In genomic region chr4:154822775-154823174, GRCh38 we compare ENCODE assay signal across 1 cellular context.
TF ChIP-seq lines count a peak whose summit lies in the region.

No MANE protein-coding gene starts in this region.

TF ChIP-seq in HCT116, 20 proteins besides CTCF, POLR2A, EP300 and RAD21 (continued from another document):
- TF ChIP-seq, protein P1, sequence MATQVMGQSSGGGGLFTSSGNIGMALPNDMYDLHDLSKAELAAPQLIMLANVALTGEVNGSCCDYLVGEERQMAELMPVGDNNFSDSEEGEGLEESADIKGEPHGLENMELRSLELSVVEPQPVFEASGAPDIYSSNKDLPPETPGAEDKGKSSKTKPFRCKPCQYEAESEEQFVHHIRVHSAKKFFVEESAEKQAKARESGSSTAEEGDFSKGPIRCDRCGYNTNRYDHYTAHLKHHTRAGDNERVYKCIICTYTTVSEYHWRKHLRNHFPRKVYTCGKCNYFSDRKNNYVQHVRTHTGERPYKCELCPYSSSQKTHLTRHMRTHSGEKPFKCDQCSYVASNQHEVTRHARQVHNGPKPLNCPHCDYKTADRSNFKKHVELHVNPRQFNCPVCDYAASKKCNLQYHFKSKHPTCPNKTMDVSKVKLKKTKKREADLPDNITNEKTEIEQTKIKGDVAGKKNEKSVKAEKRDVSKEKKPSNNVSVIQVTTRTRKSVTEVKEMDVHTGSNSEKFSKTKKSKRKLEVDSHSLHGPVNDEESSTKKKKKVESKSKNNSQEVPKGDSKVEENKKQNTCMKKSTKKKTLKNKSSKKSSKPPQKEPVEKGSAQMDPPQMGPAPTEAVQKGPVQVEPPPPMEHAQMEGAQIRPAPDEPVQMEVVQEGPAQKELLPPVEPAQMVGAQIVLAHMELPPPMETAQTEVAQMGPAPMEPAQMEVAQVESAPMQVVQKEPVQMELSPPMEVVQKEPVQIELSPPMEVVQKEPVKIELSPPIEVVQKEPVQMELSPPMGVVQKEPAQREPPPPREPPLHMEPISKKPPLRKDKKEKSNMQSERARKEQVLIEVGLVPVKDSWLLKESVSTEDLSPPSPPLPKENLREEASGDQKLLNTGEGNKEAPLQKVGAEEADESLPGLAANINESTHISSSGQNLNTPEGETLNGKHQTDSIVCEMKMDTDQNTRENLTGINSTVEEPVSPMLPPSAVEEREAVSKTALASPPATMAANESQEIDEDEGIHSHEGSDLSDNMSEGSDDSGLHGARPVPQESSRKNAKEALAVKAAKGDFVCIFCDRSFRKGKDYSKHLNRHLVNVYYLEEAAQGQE (IDR thresholded peaks at IDR 0.05; ENCODE audit: low read depth): no peak
- no peak for TF ChIP-seq EZH2 (IDR thresholded peaks at IDR 0.05)
- TF ChIP-seq ZFX (IDR thresholded peaks at IDR 0.05): no peak
- no peak for TF ChIP-seq TCF7L2 (IDR thresholded peaks at IDR 0.05; ENCODE audit: borderline replicate concordance, extremely low read depth, insufficient read depth, insufficient read length)
- TF ChIP-seq FOSL1 (IDR thresholded peaks at IDR 0.05; ENCODE audit: low read depth): no peak
- TF ChIP-seq YY1 (IDR thresholded peaks at IDR 0.05; ENCODE audit: extremely low read depth, insufficient replicate concordance, low read depth, low read length): no peak
- no peak for TF ChIP-seq EZH2phosphoT487 (IDR thresholded peaks at IDR 0.05; ENCODE audit: borderline replicate concordance)
